Comparison of ENCODE assay signal across 8 cellular contexts in genomic region chr3:43155464-43156121, GRCh38. TPM values are rescaled to one million over a fixed set of nuclear protein-coding genes. Genes with fewer than 3 reads are reported as not detected.
DNase-seq lines count a peak whose midpoint lies in the region; ATAC-seq, FAIRE-seq and TF ChIP-seq lines count a peak whose summit lies in the region.

No MANE protein-coding gene starts in this region.

- no TSS peak for BruUV-seq in K562 (replicated peaks; lab: Mats Ljungman, UMichigan)

- H3K9ac ChIP-seq in K562 (ENCODE audit: insufficient read depth in 1 of 2, low read depth in 2 of 2, low read length in 2 of 2): no peak overlapping the region

- no peaks in the 10 kb centered on the region for H3K36me3 ChIP-seq in BE2C
- H3K36me3 ChIP-seq in K562 (ENCODE audit: control insufficient read depth, insufficient read depth, low read length): no peaks in the 10 kb centered on the region
- no peaks in the 10 kb centered on the region for H3K36me3 ChIP-seq in suprapubic skin

- peak; percentile 63 for DNase-seq in BE2C
- peak; percentile 40 to 56 (median 46) for DNase-seq in K562 (ENCODE audit: extremely low read depth in 1 of 4, low spot score in 3 of 4)
- peak; percentile 86 for DNase-seq in iris pigment epithelial cell (ENCODE audit: low read depth)
- peak in 1 of 2 donors; percentile 71 for DNase-seq in suprapubic skin (ENCODE audit: low spot score in 2 of 2)
- DNase-seq in activated CD4-positive, alpha-beta T cell treated with anti-CD3 and anti-CD28 coated beads, Interleukin-2, amount 50 U/mL, for 48 hours: no peak

- intact Hi-C loops in K562 (cut with micrococcal nuclease): loop anchor here (2.0 kb wide), 1 partner anchor 195 kb away; no protein-coding TSS in a partner anchor

- TF ChIP-seq POLR2A in K562 (conservative IDR thresholded peaks at IDR 0.05) (no peak), suprapubic skin (IDR thresholded peaks at IDR 0.05) (no peak)

- H3K79me2 ChIP-seq in K562 (ENCODE audit: control insufficient read depth, insufficient read depth, low read length): no peaks in the 10 kb centered on the region

- WGBS in K562 (ENCODE audit: insufficient coverage, low coverage, missing lambda C conversion rate): 3% methylated on average over 11 of the region's 11 CpGs
- 38% methylated on average over 11 of the region's 11 CpGs for WGBS in suprapubic skin

- no peaks in the 10 kb centered on the region for H3K9me1 ChIP-seq in K562 (ENCODE audit: control insufficient read depth, insufficient read depth, low read length)

- peak; percentile 90 for ATAC-seq in K562
- ATAC-seq in HG03457 (IDR thresholded peaks at IDR 0.05; ENCODE audit: unreplicated experiment): no peak
- ATAC-seq in HG02852 (IDR thresholded peaks at IDR 0.05; ENCODE audit: unreplicated experiment): no peak

- CTCF ChIA-PET in K562 (lab: Yijun Ruan, JAX; ENCODE audit: low intra/inter-chr PET ratio): interaction anchor here (0.5 to 4.2 kb wide), 4 partner anchors 192 to 371 kb away, joined by 3 to 27 read pairs (median 4); no protein-coding TSS in a partner anchor

- H3K4me3 ChIP-seq in BE2C (ENCODE audit: low read depth, low read length) (no peak overlapping the region), K562 (no peak overlapping the region), suprapubic skin (no peak overlapping the region)

- H2AFZ ChIP-seq in K562 (ENCODE audit: low read depth, low read length): no peak overlapping the region

- peak; percentile 72 to 78 for TF ChIP-seq RAD21 in K562 (CRISPR knock-in tag; conservative IDR thresholded peaks at IDR 0.05 in 1 of 2, IDR thresholded peaks at IDR 0.05 in 1 of 2)

- H3K27me3 ChIP-seq in BE2C (no peaks in the 10 kb centered on the region), K562 (ENCODE audit: control insufficient read depth in 2 of 2, insufficient read depth in 2 of 2, low read length in 2 of 2) (peaks cover 6 to 45% of the 10 kb centered on the region in 2 experiments; a peak in 4 of 5 replicates), suprapubic skin (no peaks in the 10 kb centered on the region)

- in situ Hi-C loops in K562 (cut with MboI): loop anchor here (10.0 kb wide), 1 partner anchor 191 kb away; no protein-coding TSS in a partner anchor

- TF ChIP-seq CTCF in BE2C (IDR thresholded peaks at IDR 0.05; ENCODE audit: low read depth, low read length) (peak; percentile 62), LNCAP (IDR thresholded peaks at IDR 0.05) (peak; percentile 74), K562 (IDR thresholded peaks at IDR 0.05 in 2 of 3, conservative IDR thresholded peaks at IDR 0.05 in 1 of 3; ENCODE audit: insufficient read depth in 2 of 3, low read depth in 1 of 3, low read length in 3 of 3) (peak; percentile 62 to 75 (median 68)), suprapubic skin (IDR thresholded peaks at IDR 0.05) (peak; percentile 45 to 65)

- no peak overlapping the region for H3K4me2 ChIP-seq in K562 (ENCODE audit: insufficient read depth, low read length)

- peak; percentile 92 for FAIRE-seq in K562 (lab: Jason Lieb, UNC)

- H4K20me1 ChIP-seq in K562 (replicated peaks; ENCODE audit: control insufficient read depth, insufficient read depth, low read length): 0 out of 2 replicates have a peak, but pooled peaks cover 4% of the 10 kb centered on the region

- H3K4me1 ChIP-seq in BE2C (peaks cover 12% of the 10 kb centered on the region), K562 (replicated peaks in 1 of 2; ENCODE audit: control insufficient read depth in 2 of 2, insufficient read depth in 2 of 2, low read length in 2 of 2) (no peaks in the 10 kb centered on the region), suprapubic skin (peaks cover 20% of the 10 kb centered on the region)

- no peak overlapping the region for H3K27ac ChIP-seq in K562 (ENCODE audit: extremely low read depth, low read depth, low read length)
- no peak overlapping the region for H3K27ac ChIP-seq in suprapubic skin

- H3K9me3 ChIP-seq in BE2C (no peaks in the 10 kb centered on the region), K562 (replicated peaks; ENCODE audit: control insufficient read depth, insufficient read depth, low read depth, low read length) (no peaks in the 10 kb centered on the region), suprapubic skin (no peaks in the 10 kb centered on the region)

- POLR2A ChIA-PET in K562 (lab: Yijun Ruan, JAX): no interaction called here

- TF ChIP-seq EP300 in K562 (IDR thresholded peaks at IDR 0.05; ENCODE audit: low read length) (no peak), suprapubic skin (IDR thresholded peaks at IDR 0.05) (no peak)

TF ChIP-seq in K562, 482 proteins besides CTCF, POLR2A, EP300 and RAD21 (continues in another document):
- no peak for TF ChIP-seq AFF4 (CRISPR knock-in tag; IDR thresholded peaks at IDR 0.05)
- no peak for TF ChIP-seq SMAD4 (CRISPR knock-in tag; conservative IDR thresholded peaks at IDR 0.05)
- TF ChIP-seq ELK1 (CRISPR knock-in tag; IDR thresholded peaks at IDR 0.05): no peak
- no peak for TF ChIP-seq ZBTB1 (CRISPR knock-in tag; IDR thresholded peaks at IDR 0.05; ENCODE audit: borderline replicate concordance, low read depth)
- TF ChIP-seq FOXA1 (IDR thresholded peaks at IDR 0.05; ENCODE audit: borderline replicate concordance): no peak
- TF ChIP-seq ZNF197 (CRISPR knock-in tag; IDR thresholded peaks at IDR 0.05; ENCODE audit: low read depth): no peak
- TF ChIP-seq RCOR1 (IDR thresholded peaks at IDR 0.05; ENCODE audit: borderline replicate concordance in 1 of 2, low read depth in 2 of 2, low read length in 2 of 2): 0 out of 4 replicates have a peak, but pooled peaks of 1 of the 2 experiments have one; percentile 29

RNA-seq across cellular contexts. Expression of gene POMGNT2, which starts 49.7 kb away (rescaled TPM):
- 36.3 TPM for polyA plus RNA-seq in BE2C (2012; ENCODE audit: insufficient read depth, insufficient read length, low read depth)
- total RNA-seq in K562 (2011; cell fraction: chromatin; rRNA removed; ENCODE audit: low replicate concordance): 5.8 and 16.8 TPM in 2 replicates
- 17.5 and 24.3 TPM in 2 replicates for total RNA-seq in K562 (2011; cell fraction: nucleolus; rRNA removed)
- 15.8 and 20.2 TPM in 2 replicates for total RNA-seq in K562 (2011; cell fraction: nucleoplasm; rRNA removed)
- 14.1 and 16.0 TPM in 2 replicates for total RNA-seq in K562 (2014; rRNA removed)
- 4.5 and 5.8 TPM in 2 replicates for total RNA-seq in K562 (2014; rRNA removed; fragmentation: Illumina TruSeq; extraction: Trizol)
- total RNA-seq in K562 (2015; rRNA removed; fragmentation: Illumina TruSeq; extraction: Trizol): 9.8 and 10.8 TPM in 2 replicates
- total RNA-seq in K562 (2021): 13.1 and 13.3 TPM in 2 replicates
- 12.1 and 16.9 TPM in 2 replicates for polyA plus RNA-seq in K562 (2011; rRNA removed)
- 20.8 and 35.7 TPM in 2 replicates for polyA plus RNA-seq in K562 (2011; cell fraction: cytosol; rRNA removed)
- polyA plus RNA-seq in K562 (2011; cell fraction: nucleus; rRNA removed): 10.2 and 14.5 TPM in 2 replicates
- polyA plus RNA-seq in K562 (2012): 12.2 and 18.6 TPM in 2 replicates
- 10.3 and 13.5 TPM in 2 replicates for polyA plus RNA-seq in K562 (2014; fragmentation: Illumina TruSeq; extraction: Trizol)
- polyA plus RNA-seq in K562 (2014; fragmentation: Nextera tagmentation; extraction: Ambion mirVana): 1 to 10 TPM in 1 of 2 experiments, under 1 TPM in 1; 0.65 to 1.1 TPM
- 11.9 and 13.9 TPM in 2 replicates for polyA plus RNA-seq in K562 (2014; rRNA removed)
- 7.0 and 10.0 TPM in 2 replicates for polyA minus RNA-seq in K562 (2011; rRNA and poly(A)+ RNA removed)
- polyA minus RNA-seq in K562 (2011; cell fraction: cytosol; rRNA and poly(A)+ RNA removed): 9.9 and 10.3 TPM in 2 replicates
- polyA minus RNA-seq in K562 (2011; cell fraction: nucleus; rRNA and poly(A)+ RNA removed): 3.1 and 5.0 TPM in 2 replicates
- 10 to 100 TPM; 15.8 to 29.9 (median 24.1) TPM for total RNA-seq in suprapubic skin

Comparison
In these comparisons a context has a peak if more than half of its experiments do, and no peak if none do; other contexts are left out.
1. DNase-seq: peak in BE2C (single experiment), K562 (4 of 4) and iris pigment epithelial cell (single experiment); none in activated CD4-positive, alpha-beta T cell treated with anti-CD3 and anti-CD28 coated beads, Interleukin-2, amount 50 U/mL, for 48 hours (0 of 2).
2. Peak in every context shown above with its lines, with median percentiles within 50 percentile points of each other: CTCF ChIP-seq.